ENCODE assay signal across 1 cellular context in the genomic region with DNA sequence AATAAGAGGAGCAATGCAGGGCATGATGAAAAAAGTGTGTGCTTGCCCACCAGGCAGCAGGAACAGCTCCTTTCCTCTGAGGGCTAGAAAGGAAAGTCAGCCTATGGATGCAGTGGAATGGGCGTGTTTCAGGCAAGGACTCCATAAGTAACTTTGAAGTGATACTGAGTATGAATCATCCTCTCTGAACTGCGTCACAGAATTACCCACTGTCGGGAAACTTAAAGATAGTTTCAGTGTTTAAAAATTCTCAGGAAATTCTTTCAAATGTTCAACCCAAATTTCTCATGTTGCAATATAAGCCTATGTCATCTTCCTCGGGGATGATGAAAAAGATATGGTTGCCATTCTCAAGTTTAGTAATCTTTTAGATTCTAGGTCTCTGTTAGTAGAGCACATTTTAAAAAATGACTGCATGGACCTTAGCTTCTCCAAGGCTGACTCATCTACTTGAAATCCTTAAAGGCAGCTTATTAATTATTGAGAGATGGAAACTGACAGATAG.
TF ChIP-seq lines count a peak whose summit lies in the region.

No MANE protein-coding gene starts in this region.

TF ChIP-seq in HepG2, 621 proteins besides CTCF, POLR2A, EP300 and RAD21:
- TF ChIP-seq, protein P1, sequence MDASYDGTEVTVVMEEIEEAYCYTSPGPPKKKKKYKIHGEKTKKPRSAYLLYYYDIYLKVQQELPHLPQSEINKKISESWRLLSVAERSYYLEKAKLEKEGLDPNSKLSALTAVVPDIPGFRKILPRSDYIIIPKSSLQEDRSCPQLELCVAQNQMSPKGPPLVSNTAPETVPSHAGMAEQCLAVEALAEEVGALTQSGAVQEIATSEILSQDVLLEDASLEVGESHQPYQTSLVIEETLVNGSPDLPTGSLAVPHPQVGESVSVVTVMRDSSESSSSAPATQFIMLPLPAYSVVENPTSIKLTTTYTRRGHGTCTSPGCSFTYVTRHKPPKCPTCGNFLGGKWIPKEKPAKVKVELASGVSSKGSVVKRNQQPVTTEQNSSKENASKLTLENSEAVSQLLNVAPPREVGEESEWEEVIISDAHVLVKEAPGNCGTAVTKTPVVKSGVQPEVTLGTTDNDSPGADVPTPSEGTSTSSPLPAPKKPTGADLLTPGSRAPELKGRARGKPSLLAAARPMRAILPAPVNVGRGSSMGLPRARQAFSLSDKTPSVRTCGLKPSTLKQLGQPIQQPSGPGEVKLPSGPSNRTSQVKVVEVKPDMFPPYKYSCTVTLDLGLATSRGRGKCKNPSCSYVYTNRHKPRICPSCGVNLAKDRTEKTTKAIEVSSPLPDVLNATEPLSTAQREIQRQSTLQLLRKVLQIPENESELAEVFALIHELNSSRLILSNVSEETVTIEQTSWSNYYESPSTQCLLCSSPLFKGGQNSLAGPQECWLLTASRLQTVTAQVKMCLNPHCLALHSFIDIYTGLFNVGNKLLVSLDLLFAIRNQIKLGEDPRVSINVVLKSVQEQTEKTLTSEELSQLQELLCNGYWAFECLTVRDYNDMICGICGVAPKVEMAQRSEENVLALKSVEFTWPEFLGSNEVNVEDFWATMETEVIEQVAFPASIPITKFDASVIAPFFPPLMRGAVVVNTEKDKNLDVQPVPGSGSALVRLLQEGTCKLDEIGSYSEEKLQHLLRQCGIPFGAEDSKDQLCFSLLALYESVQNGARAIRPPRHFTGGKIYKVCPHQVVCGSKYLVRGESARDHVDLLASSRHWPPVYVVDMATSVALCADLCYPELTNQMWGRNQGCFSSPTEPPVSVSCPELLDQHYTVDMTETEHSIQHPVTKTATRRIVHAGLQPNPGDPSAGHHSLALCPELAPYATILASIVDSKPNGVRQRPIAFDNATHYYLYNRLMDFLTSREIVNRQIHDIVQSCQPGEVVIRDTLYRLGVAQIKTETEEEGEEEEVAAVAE (CRISPR knock-in tag; IDR thresholded peaks at IDR 0.05; ENCODE audit: borderline replicate concordance): no peak
- TF ChIP-seq, protein P2, sequence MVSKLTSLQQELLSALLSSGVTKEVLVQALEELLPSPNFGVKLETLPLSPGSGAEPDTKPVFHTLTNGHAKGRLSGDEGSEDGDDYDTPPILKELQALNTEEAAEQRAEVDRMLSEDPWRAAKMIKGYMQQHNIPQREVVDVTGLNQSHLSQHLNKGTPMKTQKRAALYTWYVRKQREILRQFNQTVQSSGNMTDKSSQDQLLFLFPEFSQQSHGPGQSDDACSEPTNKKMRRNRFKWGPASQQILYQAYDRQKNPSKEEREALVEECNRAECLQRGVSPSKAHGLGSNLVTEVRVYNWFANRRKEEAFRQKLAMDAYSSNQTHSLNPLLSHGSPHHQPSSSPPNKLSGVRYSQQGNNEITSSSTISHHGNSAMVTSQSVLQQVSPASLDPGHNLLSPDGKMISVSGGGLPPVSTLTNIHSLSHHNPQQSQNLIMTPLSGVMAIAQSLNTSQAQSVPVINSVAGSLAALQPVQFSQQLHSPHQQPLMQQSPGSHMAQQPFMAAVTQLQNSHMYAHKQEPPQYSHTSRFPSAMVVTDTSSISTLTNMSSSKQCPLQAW (CRISPR knock-in tag; IDR thresholded peaks at IDR 0.05): no peak
